10 cellular contexts compared by ENCODE assay signal in genomic region chr1:215517441-215517891, GRCh38. TPM values are rescaled to one million over a fixed set of nuclear protein-coding genes. Genes with fewer than 3 reads are reported as not detected.
DNase-seq lines count a peak whose midpoint lies in the region; ATAC-seq and TF ChIP-seq lines count a peak whose summit lies in the region.
"Had no signal": no experiment of that assay in that cellular context is flagged by ENCODE, and none has a peak within 500 bp of the region (broad histone marks: within the 10 kb centered on the region; RNA-seq: fewer than 3 reads in every experiment).

No MANE protein-coding gene starts in this region.

- no peaks in the 10 kb centered on the region for H3K9me3 Mint-ChIP-seq in activated CD4-positive, alpha-beta T cell treated with anti-CD3 and anti-CD28 coated beads, Interleukin-2, amount 10 ng/mL, durations not matched to agents 7 days and 5 days

- no peaks in the 10 kb centered on the region for H3K36me3 Mint-ChIP-seq in activated CD4-positive, alpha-beta T cell treated with anti-CD3 and anti-CD28 coated beads, Interleukin-2, amount 10 ng/mL, durations not matched to agents 7 days and 5 days (ENCODE audit: low read depth)

- CTCF ChIA-PET in activated CD4-positive, alpha-beta T cell treated with anti-CD3 and anti-CD28 coated beads, Interleukin-2, amount 10 ng/mL, durations not matched to agents 7 days and 5 days (lab: Charles Lee), result no interaction called here

- no peaks in the 10 kb centered on the region for H3F3A ChIP-seq in neural cell (ENCODE audit: insufficient read depth, low read length, poor library complexity, severe bottlenecking)

- H3K27me3 ChIP-seq in neural cell (ENCODE audit: insufficient read depth, low read depth, low read length), result no peaks in the 10 kb centered on the region

- no peak overlapping the region for H2AFZ ChIP-seq in neural cell (ENCODE audit: low read depth, low read length)

- H3K9me2 ChIP-seq in neural cell (ENCODE audit: insufficient read depth, low read length), result no peaks in the 10 kb centered on the region

- no peak overlapping the region for H3K9ac ChIP-seq in neural cell (ENCODE audit: low read length)

- no peak overlapping the region for H3K4me2 ChIP-seq in neural cell (ENCODE audit: low read length)

- no peaks in the 10 kb centered on the region for H3K36me3 ChIP-seq in neural cell (ENCODE audit: insufficient read depth, low read length)

- H3K4me1 Mint-ChIP-seq in activated CD4-positive, alpha-beta T cell treated with anti-CD3 and anti-CD28 coated beads, Interleukin-2, amount 10 ng/mL, durations not matched to agents 7 days and 5 days, result no peaks in the 10 kb centered on the region
- H3K4me1 Mint-ChIP-seq: T-helper 17 cell had no signal

- TF ChIP-seq RAD21 in neural cell (conservative IDR thresholded peaks at IDR 0.05), result peak; percentile 74

- H3K27me3 Mint-ChIP-seq in activated CD4-positive, alpha-beta T cell treated with anti-CD3 and anti-CD28 coated beads, Interleukin-2, amount 10 ng/mL, durations not matched to agents 7 days and 5 days, result no peaks in the 10 kb centered on the region

- TF ChIP-seq EP300 in neural cell (conservative IDR thresholded peaks at IDR 0.05; ENCODE audit: poor library complexity, severe bottlenecking), result no peak

- H3K9me3 ChIP-seq in neural cell (ENCODE audit: low read length), result peaks cover 2% of the 10 kb centered on the region

- POLR2A ChIA-PET in activated CD4-positive, alpha-beta T cell treated with anti-CD3 and anti-CD28 coated beads, Interleukin-2, amount 10 ng/mL, durations not matched to agents 7 days and 5 days (lab: Charles Lee), result no interaction called here

- H3K4me3 ChIP-seq in LNCaP clone FGC (ENCODE audit: low read depth, low read length), result no peak overlapping the region
- H3K4me3 ChIP-seq in neural cell (ENCODE audit: low read length), result no peak overlapping the region

- no peaks in the 10 kb centered on the region for H3K79me2 ChIP-seq in neural cell (replicated peaks; ENCODE audit: insufficient read depth, low read length)

- ATAC-seq in HG03432 (IDR thresholded peaks at IDR 0.05; ENCODE audit: unreplicated experiment), result no peak
- ATAC-seq: T-helper 17 cell had no signal

- H4K20me1 ChIP-seq in neural cell (ENCODE audit: insufficient read depth), result no peaks in the 10 kb centered on the region

- no peak overlapping the region for H3K4me3 Mint-ChIP-seq in activated CD4-positive, alpha-beta T cell treated with anti-CD3 and anti-CD28 coated beads, Interleukin-2, amount 10 ng/mL, durations not matched to agents 7 days and 5 days
- H3K4me3 Mint-ChIP-seq: T-helper 17 cell had no signal

- H3K27ac ChIP-seq in neural cell (ENCODE audit: low read length), result no peak overlapping the region

- TF ChIP-seq CTCF in LNCaP clone FGC (IDR thresholded peaks at IDR 0.05; ENCODE audit: control insufficient read depth, extremely low read depth, insufficient read depth) (peak; percentile 27; the same call in 1 of the 2 replicates), neural cell (IDR thresholded peaks at IDR 0.05; ENCODE audit: poor library complexity, severe bottlenecking) (peak; percentile 64)

- DNase-seq in EH (ENCODE audit: low read depth), result peak; percentile 43
- DNase-seq in LNCaP clone FGC (ENCODE audit: low read depth), result no peak
- DNase-seq in astrocyte of the hippocampus (ENCODE audit: low read depth, low spot score), result peak; percentile 73
- DNase-seq in kidney tubule cell (ENCODE audit: low spot score), result no peak
- DNase-seq in activated CD4-positive, alpha-beta T cell treated with anti-CD3 and anti-CD28 coated beads, Interleukin-2, amount 10 ng/mL, durations not matched to agents 7 days and 5 days, result no peak
- DNase-seq: kidney glomerular epithelial cell; stimulated activated CD4-positive, alpha-beta T cell treated with anti-CD3 and anti-CD28 coated beads, Interleukin-2, amount 100 ng/mL, for 48 hours; T-helper 17 cell had no signal

- H3K27ac Mint-ChIP-seq in activated CD4-positive, alpha-beta T cell treated with anti-CD3 and anti-CD28 coated beads, Interleukin-2, amount 10 ng/mL, durations not matched to agents 7 days and 5 days, result no peak overlapping the region
- H3K27ac Mint-ChIP-seq: T-helper 17 cell had no signal

TF ChIP-seq in neural cell, 6 proteins besides CTCF, POLR2A, EP300 and RAD21:
- TF ChIP-seq SMC3 (conservative IDR thresholded peaks at IDR 0.05; ENCODE audit: poor library complexity), result peak; percentile 74
- no peak for TF ChIP-seq MXI1 (conservative IDR thresholded peaks at IDR 0.05; ENCODE audit: poor library complexity, severe bottlenecking)

RNA-seq across cellular contexts. Expression of gene KCTD3, which starts 49.6 kb away (rescaled TPM):
- 80.6 and 82.9 TPM in 2 replicates for polyA plus RNA-seq in neural cell
- polyA minus RNA-seq in neural cell, result 66.5 and 74.4 TPM in 2 replicates
- 1 to 10 TPM; 6.7 to 7.4 TPM for total RNA-seq in activated CD4-positive, alpha-beta T cell treated with anti-CD3 and anti-CD28 coated beads, Interleukin-2, amount 10 ng/mL, durations not matched to agents 7 days and 5 days

Comparison
In these comparisons a context has a peak if more than half of its experiments do, and no peak if none do; other contexts are left out.
1. DNase-seq: peak in EH (single experiment) and astrocyte of the hippocampus (single experiment); none in LNCaP clone FGC (single experiment), kidney tubule cell (single experiment) and activated CD4-positive, alpha-beta T cell treated with anti-CD3 and anti-CD28 coated beads, Interleukin-2, amount 10 ng/mL, durations not matched to agents 7 days and 5 days (single experiment).